8 cellular contexts compared by ENCODE assay signal in genomic region chr6:32118782-32119628, GRCh38. TPM values are rescaled to one million over a fixed set of nuclear protein-coding genes. Genes with fewer than 3 reads are reported as not detected.
DNase-seq lines count a peak whose midpoint lies in the region; ATAC-seq and TF ChIP-seq lines count a peak whose summit lies in the region.

No MANE protein-coding gene starts in this region.

- H3K4me1 ChIP-seq in heart right ventricle (peaks cover 7 to 34% (median 20%) of the 10 kb centered on the region in 9 donors), prostate gland (replicated peaks) (no peaks in the 10 kb centered on the region)

- H3K9me3 ChIP-seq in heart right ventricle = no peaks in the 10 kb centered on the region
- no peaks in the 10 kb centered on the region for H3K9me3 ChIP-seq in prostate gland

- H3K27me3 ChIP-seq in heart right ventricle (no peaks in the 10 kb centered on the region), prostate gland (replicated peaks; ENCODE audit: insufficient read depth) (no peaks in the 10 kb centered on the region)

- TF ChIP-seq CTCF in GM12872 (IDR thresholded peaks at IDR 0.05; ENCODE audit: insufficient read depth, low read depth, low read length) (peak; percentile 98), heart right ventricle (IDR thresholded peaks at IDR 0.05) (peak; percentile 80 to 97 (median 94)), prostate gland (IDR thresholded peaks at IDR 0.05) (peak; percentile 63 to 96 (median 92))

- ATAC-seq in heart right ventricle (peak; percentile 73 to 88 (median 80)), HG02588 (IDR thresholded peaks at IDR 0.05; ENCODE audit: unreplicated experiment) (no peak)

- H3K36me3 ChIP-seq in heart right ventricle (peaks cover 0 to 93% (median 59%) of the 10 kb centered on the region in 9 donors), prostate gland (peaks cover 23 to 28% of the 10 kb centered on the region in 2 donors)

- H3K27ac ChIP-seq in heart right ventricle = peak overlapping the region in 9 of 10 donors; percentile 3 to 68 (median 51)
- peak overlapping the region; percentile 47 to 52 for H3K27ac ChIP-seq in prostate gland

- intact Hi-C loops in heart right ventricle (cut with DNase I) (loop anchor here in 5 of 10 donors (5.0 to 10.0 kb wide), 4 partner anchors 33 to 126 kb away; partner anchors contain the start of genes PPT2 (in 2 of the 5) and PRRT1 (in 2 of the 5)), prostate gland (cut with DNase I) (loop anchor here (1.0 to 2.0 kb wide), 2 partner anchors 35 to 76 kb away; partner anchors contain the start of gene PPT2)

- no peak overlapping the region for H3K4me3 ChIP-seq in heart right ventricle
- H3K4me3 ChIP-seq in prostate gland = no peak overlapping the region

- no peak for TF ChIP-seq POLR2A in prostate gland (IDR thresholded peaks at IDR 0.05)

- peak; percentile 55 for DNase-seq in NCI-H1694 (lab: John Stamatoyannopoulos, UW)
- DNase-seq in T-helper 9 cell = peak; percentile 48
- peak in 55 of 56 donors; percentile 13 to 93 (median 76) for DNase-seq in amygdala (lab: John Stamatoyannopoulos, UW)
- peak; percentile 86 to 88 for DNase-seq in heart right ventricle
- peak; percentile 84 for DNase-seq in prostate gland (ENCODE audit: low spot score)
- peak; percentile 88 for DNase-seq in ureter (ENCODE audit: low spot score)

- 20 to 22% methylated on average over 17 of the region's 17 CpGs for WGBS in heart right ventricle, 2 donors
- 17% methylated on average over 17 of the region's 17 CpGs for WGBS in prostate gland

RNA-seq across cellular contexts. Expression of gene ATF6B, which starts 9.0 kb away (rescaled TPM):
- total RNA-seq in heart right ventricle (10 to 100 TPM; 20.1 to 44.4 (median 29.4) TPM), prostate gland (100 to 1,000 TPM in 1 of 2 donors, 10 to 100 TPM in 1; 70.6 to 132 TPM), ureter (121 TPM)
- polyA plus RNA-seq in heart right ventricle = 10 to 100 TPM; 23.4 to 47.0 TPM

RNA-seq across cellular contexts. Expression of gene TNXB, which starts 9.9 kb away (rescaled TPM):
- 100 to 1,000 TPM in 1 of 10 donors, 10 to 100 TPM in 9; 36.2 to 123 (median 61.4) TPM for total RNA-seq in heart right ventricle
- polyA plus RNA-seq in heart right ventricle = 10 to 100 TPM; 49.0 to 96.7 TPM
- total RNA-seq in prostate gland = 10 to 100 TPM; 18.5 to 29.1 TPM
- total RNA-seq in ureter = 121 TPM

RNA-seq across cellular contexts. Expression of gene FKBPL, which starts 11.1 kb away (rescaled TPM):
- total RNA-seq in heart right ventricle (1 to 10 TPM in 8 of 10 donors, under 1 TPM in 2; 0.72 to 3.4 (median 2.2) TPM), prostate gland (1 to 10 TPM; 3.6 to 6.9 TPM), ureter (2.9 TPM)
- 1 to 10 TPM; 3.4 to 7.2 TPM for polyA plus RNA-seq in heart right ventricle

RNA-seq across cellular contexts. Expression of gene PRRT1, which starts 32.7 kb away (rescaled TPM):
- total RNA-seq in heart right ventricle (1 to 10 TPM in 3 of 10 donors, under 1 TPM in 7; 0.17 to 1.4 (median 0.49) TPM), prostate gland (1 to 10 TPM in 1 of 2 donors, under 1 TPM in 1; 0.64 to 7.2 TPM), ureter (2.8 TPM)
- 1 to 10 TPM; 1.1 to 2.9 TPM for polyA plus RNA-seq in heart right ventricle

RNA-seq across cellular contexts. Expression of gene PPT2, which starts 34.9 kb away (rescaled TPM):
- total RNA-seq in heart right ventricle = 10 to 100 TPM; 18.0 to 31.8 (median 23.7) TPM
- polyA plus RNA-seq in heart right ventricle = 10 to 100 TPM; 16.8 to 17.6 TPM
- total RNA-seq in prostate gland = 10 to 100 TPM; 18.6 to 32.9 TPM
- total RNA-seq in ureter = 19.0 TPM
